3 cellular contexts compared by ENCODE assay signal in genomic region chr2:169955940-169956339, GRCh38.
TF ChIP-seq lines count a peak whose summit lies in the region.

No MANE protein-coding gene starts in this region.

TF ChIP-seq in IMR-90, 13 proteins besides CTCF, POLR2A, EP300 and RAD21:
- TF ChIP-seq NFE2L2 (IDR thresholded peaks at IDR 0.05; ENCODE audit: low read depth, low read length): no peak
- no peak for TF ChIP-seq SMC3 (IDR thresholded peaks at IDR 0.05; ENCODE audit: low read depth, low read length)
- no peak for TF ChIP-seq FOS (IDR thresholded peaks at IDR 0.05; ENCODE audit: low read depth, low read length)
- TF ChIP-seq MXI1 (IDR thresholded peaks at IDR 0.05; ENCODE audit: borderline replicate concordance, low read depth, low read length): no peak
- no peak for TF ChIP-seq MAFK (IDR thresholded peaks at IDR 0.05; ENCODE audit: low read depth, low read length)
- TF ChIP-seq CEBPB (IDR thresholded peaks at IDR 0.05; ENCODE audit: low read depth, low read length): no peak
- no peak for TF ChIP-seq ELK1 (IDR thresholded peaks at IDR 0.05; ENCODE audit: borderline replicate concordance, low read depth, low read length)
- no peak for TF ChIP-seq BHLHE40 (IDR thresholded peaks at IDR 0.05; ENCODE audit: low read depth, low read length)

TF ChIP-seq in GM12878, 131 proteins besides CTCF, POLR2A, EP300 and RAD21:
- TF ChIP-seq KLF5 (IDR thresholded peaks at IDR 0.05; ENCODE audit: partially characterized antibody) (no peak), TBL1XR1 (IDR thresholded peaks at IDR 0.05; ENCODE audit: low read depth, low read length) (no peak), REST (IDR thresholded peaks at IDR 0.05; ENCODE audit: low read depth, low read length) (no peak), CEBPZ (IDR thresholded peaks at IDR 0.05; ENCODE audit: low read depth, low read length) (no peak), GABPA (IDR thresholded peaks at IDR 0.05; ENCODE audit: low read depth) (no peak), MEF2B (IDR thresholded peaks at IDR 0.05; ENCODE audit: partially characterized antibody, poor library complexity, severe bottlenecking) (no peak), TCF12 (IDR thresholded peaks at IDR 0.05; ENCODE audit: low read depth, low read length) (no peak), RCOR1 (conservative IDR thresholded peaks at IDR 0.05; ENCODE audit: low read depth, low read length) (no peak), YY1 (IDR thresholded peaks at IDR 0.05; ENCODE audit: low read depth, low read length) (no peak), SMAD1 (IDR thresholded peaks at IDR 0.05; ENCODE audit: low read depth, partially characterized antibody) (no peak), SREBF2 (IDR thresholded peaks at IDR 0.05; ENCODE audit: low read length) (no peak), IKZF2 (IDR thresholded peaks at IDR 0.05) (no peak), SIX5 (IDR thresholded peaks at IDR 0.05; ENCODE audit: low read depth, low read length, severe bottlenecking) (no peak), CEBPB (IDR thresholded peaks at IDR 0.05; ENCODE audit: borderline replicate concordance in 1 of 2, low read depth in 2 of 2, low read length in 2 of 2) (no peak), ZNF217 (IDR thresholded peaks at IDR 0.05) (no peak), RAD51 (IDR thresholded peaks at IDR 0.05) (no peak), ZZZ3 (IDR thresholded peaks at IDR 0.05; ENCODE audit: control insufficient read depth, insufficient read length, low read depth) (no peak), EGR1 (IDR thresholded peaks at IDR 0.05; ENCODE audit: borderline replicate concordance in 1 of 2, low read depth in 2 of 2, low read length in 2 of 2) (no peak)

TF ChIP-seq in SK-N-SH, 30 proteins besides CTCF, POLR2A, EP300 and RAD21:
- TF ChIP-seq TAF1 (IDR thresholded peaks at IDR 0.05; ENCODE audit: borderline replicate concordance, low read depth, low read length) (no peak), MEF2A (IDR thresholded peaks at IDR 0.05; ENCODE audit: borderline replicate concordance, low read depth) (no peak), SIN3A (IDR thresholded peaks at IDR 0.05; ENCODE audit: borderline replicate concordance, low read depth, low read length) (no peak), NFIC (IDR thresholded peaks at IDR 0.05; ENCODE audit: borderline replicate concordance) (no peak), PBX3 (IDR thresholded peaks at IDR 0.05) (no peak), SMC3 (IDR thresholded peaks at IDR 0.05; ENCODE audit: low read depth, low read length) (no peak), YY1 (IDR thresholded peaks at IDR 0.05; ENCODE audit: low read depth) (no peak), GATA2 (CRISPR knock-in tag; IDR thresholded peaks at IDR 0.05) (no peak), EZH2phosphoT487 (IDR thresholded peaks at IDR 0.05; ENCODE audit: borderline replicate concordance, low read depth) (no peak), TCF12 (IDR thresholded peaks at IDR 0.05) (no peak), RFX5 (IDR thresholded peaks at IDR 0.05; ENCODE audit: low read length) (no peak), IRF3 (IDR thresholded peaks at IDR 0.05; ENCODE audit: low read depth, low read length) (no peak), USF1 (IDR thresholded peaks at IDR 0.05; ENCODE audit: borderline replicate concordance, low read depth) (no peak), RCOR1 (IDR thresholded peaks at IDR 0.05; ENCODE audit: low read length) (no peak)
